ENCODE assay signal across 20 cellular contexts in genomic region chr9:112553256-112553826, GRCh38.
A peak's percentile ranks its signal among the peaks of the same experiment; 100 is the strongest.
DNase-seq lines count a peak whose midpoint lies in the region; ATAC-seq, FAIRE-seq and TF ChIP-seq lines count a peak whose summit lies in the region.
"Had no signal": no experiment of that assay in that cellular context is flagged by ENCODE, and none has a peak within 500 bp of the region (broad histone marks: within the 10 kb centered on the region; RNA-seq: fewer than 3 reads in every experiment).

No MANE protein-coding gene starts in this region.

- H3K27ac ChIP-seq in GM23248 = peak overlapping the region; percentile 70
- no peak overlapping the region for H3K27ac ChIP-seq in HEK293 (ENCODE audit: extremely low read depth, low read depth, low read length)
- H3K27ac ChIP-seq in pancreas = peak overlapping the region in 2 of 4 donors; percentile 33 to 35
- H3K27ac ChIP-seq in stomach = peak overlapping the region; percentile 25 to 67 (median 45)
- peak overlapping the region in 1 of 5 donors; percentile 56 for H3K27ac ChIP-seq in adrenal gland
- H3K27ac ChIP-seq: BLaER1 treated with 17β-estradiol and CSF1 and Interleukin-3, amounts not matched to agents 10 nM and 100 nM; HL-60 had no signal

- FAIRE-seq in pancreas (lab: Jason Lieb, UNC) = no peak
- FAIRE-seq: GM12878, H1, HTR-8/SVneo had no signal

- in situ Hi-C loops in GM23248 (cut with MboI) = no loop called here

- DNase-seq in GM23248 (no peak), pancreas (peak in 3 of 6 donors; percentile 29 to 69 (median 30)), stomach (peak; percentile 50), NCI-H748 (lab: John Stamatoyannopoulos, UW; ENCODE audit: unreplicated experiment) (no peak), NCI-H526 (lab: John Stamatoyannopoulos, UW) (no peak), adrenal gland (no peak)
- DNase-seq: CD8-positive, alpha-beta T cell; DMS 273 treated with DMSO at 0.1 percent for 48 hours; DMS53; DND-41; EL; HCEC 1CT; HFFc6; IMR-90 had no signal

- no peak overlapping the region for H2AFZ ChIP-seq in GM23248

- CTCF ChIA-PET in HEK293 (lab: Yijun Ruan, JAX) = interaction anchor here (0.6 to 0.8 kb wide), 2 partner anchors 20 to 80 kb away, joined by 3 read pairs; no protein-coding TSS in a partner anchor

- intact Hi-C loops in pancreas (cut with DNase I) = no loop called here
- intact Hi-C loops in stomach (cut with DNase I; ENCODE audit: low total_unique reads) = no loop called here
- intact Hi-C loops in adrenal gland (cut with DNase I) = no loop called here

- H3K36me3 ChIP-seq in GM23248 (ENCODE audit: low read depth) (no peaks in the 10 kb centered on the region), HEK293 (ENCODE audit: control insufficient read depth in 2 of 2, insufficient read depth in 1 of 2, low read length in 2 of 2) (no peaks in the 10 kb centered on the region), pancreas (no peaks in the 10 kb centered on the region), stomach (no peaks in the 10 kb centered on the region), adrenal gland (replicated peaks in 1 of 2) (no peaks in the 10 kb centered on the region)

- H3K9me3 ChIP-seq in GM23248 (ENCODE audit: low read depth) = no peaks in the 10 kb centered on the region
- H3K9me3 ChIP-seq in HEK293 (ENCODE audit: control insufficient read depth, insufficient read depth, low read depth, low read length) = no peaks in the 10 kb centered on the region
- H3K9me3 ChIP-seq in pancreas = no peaks in the 10 kb centered on the region
- no peaks in the 10 kb centered on the region for H3K9me3 ChIP-seq in stomach
- no peaks in the 10 kb centered on the region for H3K9me3 ChIP-seq in adrenal gland (replicated peaks in 1 of 3)
- H3K9me3 ChIP-seq: BLaER1 treated with 17β-estradiol and CSF1 and Interleukin-3, amounts not matched to agents 10 nM and 100 nM had no signal

- peaks cover 58% of the 10 kb centered on the region for H3F3A ChIP-seq in GM23248 (ENCODE audit: insufficient read depth)

- TF ChIP-seq CTCF in HEK293 (tag by site-specific recombination; IDR thresholded peaks at IDR 0.05) = no peak
- TF ChIP-seq CTCF in pancreas (IDR thresholded peaks at IDR 0.05) = no peak
- no peak for TF ChIP-seq CTCF in stomach (IDR thresholded peaks at IDR 0.05)
- no peak for TF ChIP-seq CTCF in adrenal gland (IDR thresholded peaks at IDR 0.05)

- H3K27me3 ChIP-seq in GM23248 (replicated peaks; ENCODE audit: insufficient read depth) = no peaks in the 10 kb centered on the region
- H3K27me3 ChIP-seq in pancreas = no peaks in the 10 kb centered on the region
- H3K27me3 ChIP-seq in stomach = no peaks in the 10 kb centered on the region
- H3K27me3 ChIP-seq in adrenal gland = no peaks in the 10 kb centered on the region
- H3K27me3 ChIP-seq: BLaER1 treated with 17β-estradiol and CSF1 and Interleukin-3, amounts not matched to agents 10 nM and 100 nM had no signal

- H3K9me2 ChIP-seq in GM23248 (ENCODE audit: insufficient read depth) = no peaks in the 10 kb centered on the region; the same call in 1 of the 2 replicates

- TF ChIP-seq EP300 in stomach (IDR thresholded peaks at IDR 0.05) = no peak

- POLR2A ChIA-PET in HEK293 (lab: Yijun Ruan, JAX) = no interaction called here

- ATAC-seq in pancreas = peak; percentile 48 to 73 (median 58)
- ATAC-seq: CD8-positive, alpha-beta T cell; GM12878 had no signal

- H3K79me2 ChIP-seq in GM23248 (ENCODE audit: insufficient read depth) = peaks cover 59% of the 10 kb centered on the region

- H3K9ac ChIP-seq in GM23248 = no peak overlapping the region
- H3K9ac ChIP-seq: BLaER1 treated with 17β-estradiol and CSF1 and Interleukin-3, amounts not matched to agents 10 nM and 100 nM had no signal

- 96 to 98% methylated on average over 2 of the region's 2 CpGs for WGBS in GM23248 (ENCODE audit: low coverage in 1 of 2, low lambda C conversion rate in 2 of 2, missing lambda C conversion rate in 2 of 2), 2 experiments
- WGBS in pancreas, 2 donors = 24 to 26% methylated on average over 2 of the region's 2 CpGs
- 31 to 55% (median 41%) methylated on average over 2 of the region's 2 CpGs for WGBS in stomach, 5 donors
- WGBS in adrenal gland, 4 donors = 47 to 64% (median 50%) methylated on average over 2 of the region's 2 CpGs

- H3K4me2 ChIP-seq in GM23248 (ENCODE audit: unreplicated experiment) = no peak overlapping the region
- H3K4me2 ChIP-seq: BLaER1 treated with 17β-estradiol and CSF1 and Interleukin-3, amounts not matched to agents 10 nM and 100 nM had no signal

- TF ChIP-seq POLR2A in stomach (IDR thresholded peaks at IDR 0.05) (no peak), adrenal gland (IDR thresholded peaks at IDR 0.05) (no peak)

- no peaks in the 10 kb centered on the region for H4K20me1 ChIP-seq in GM23248 (ENCODE audit: insufficient read depth)

- H3K4me3 ChIP-seq in GM23248 = no peak overlapping the region
- H3K4me3 ChIP-seq in HEK293 (ENCODE audit: low read depth, low read length) = no peak overlapping the region
- H3K4me3 ChIP-seq in pancreas = no peak overlapping the region
- no peak overlapping the region for H3K4me3 ChIP-seq in stomach
- H3K4me3 ChIP-seq in adrenal gland = no peak overlapping the region
- H3K4me3 ChIP-seq: BLaER1 treated with 17β-estradiol and CSF1 and Interleukin-3, amounts not matched to agents 10 nM and 100 nM; GM12878 had no signal

- H3K4me1 ChIP-seq in GM23248 (ENCODE audit: insufficient read depth) = peaks cover 80% of the 10 kb centered on the region
- H3K4me1 ChIP-seq in HEK293 (ENCODE audit: control insufficient read depth, insufficient read depth, low read length) = no peaks in the 10 kb centered on the region
- peaks cover 9 to 48% (median 37%) of the 10 kb centered on the region in 3 donors for H3K4me1 ChIP-seq in pancreas
- peaks cover 21 to 67% (median 46%) of the 10 kb centered on the region in 4 donors for H3K4me1 ChIP-seq in stomach
- peaks cover 4 to 72% of the 10 kb centered on the region in 2 donors for H3K4me1 ChIP-seq in adrenal gland (replicated peaks in 1 of 2)

TF ChIP-seq in HEK293, 187 proteins besides CTCF, POLR2A, EP300 and RAD21:
- TF ChIP-seq ZNF280D (tag by site-specific recombination; IDR thresholded peaks at IDR 0.05) (no peak), ZNF202 (tag by site-specific recombination; IDR thresholded peaks at IDR 0.05; ENCODE audit: borderline replicate concordance) (no peak), ATF2 (tag by site-specific recombination; IDR thresholded peaks at IDR 0.05; ENCODE audit: low read depth) (0 out of 2 replicates have a peak, but pooled peaks have one; percentile 44), ZNF366 (tag by site-specific recombination; conservative IDR thresholded peaks at IDR 0.05) (no peak)
